Comparison of ENCODE assay signal across 8 cellular contexts in the genomic region with DNA sequence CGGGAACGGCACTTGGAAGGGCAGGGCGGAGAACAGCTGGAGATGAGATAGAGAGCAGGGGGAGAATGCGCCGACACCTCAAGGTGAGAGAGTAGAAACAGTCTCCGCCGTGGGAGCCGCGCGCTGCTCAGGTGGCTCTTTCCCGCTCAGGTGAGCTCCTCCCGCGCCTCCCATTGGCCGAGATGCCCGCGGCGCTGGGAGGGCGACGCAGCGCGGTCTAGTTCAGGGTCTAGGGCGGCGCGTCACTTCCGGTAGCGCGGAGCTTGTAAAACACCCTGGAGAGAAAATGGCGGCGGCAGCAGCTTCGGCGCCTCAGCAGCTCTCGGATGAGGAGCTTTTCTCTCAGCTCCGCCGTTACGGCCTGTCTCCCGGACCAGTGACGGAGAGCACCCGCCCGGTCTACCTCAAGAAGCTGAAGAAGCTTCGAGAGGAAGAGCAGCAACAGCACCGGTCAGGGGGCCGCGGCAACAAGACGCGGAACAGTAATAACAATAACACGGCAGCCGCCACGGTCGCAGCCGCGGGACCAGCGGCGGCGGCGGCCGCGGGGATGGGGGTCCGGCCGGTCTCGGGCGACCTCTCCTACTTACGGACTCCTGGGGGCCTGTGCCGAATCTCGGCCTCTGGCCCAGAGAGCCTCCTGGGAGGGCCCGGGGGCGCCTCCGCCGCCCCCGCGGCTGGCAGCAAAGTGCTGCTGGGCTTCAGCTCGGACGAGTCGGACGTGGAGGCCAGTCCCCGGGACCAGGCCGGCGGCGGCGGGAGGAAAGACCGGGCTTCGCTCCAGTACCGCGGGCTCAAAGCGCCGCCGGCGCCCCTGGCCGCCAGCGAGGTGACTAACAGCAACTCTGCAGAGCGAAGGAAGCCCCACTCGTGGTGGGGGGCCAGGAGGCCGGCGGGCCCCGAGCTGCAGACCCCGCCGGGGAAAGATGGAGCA. TPM values are rescaled to one million over a fixed set of nuclear protein-coding genes. Genes with fewer than 3 reads are reported as not detected.
DNase-seq lines count a peak whose midpoint lies in the region; ATAC-seq, FAIRE-seq and TF ChIP-seq lines count a peak whose summit lies in the region.

A gene (plus strand): TSS at position 273 of the 934 bp plus-strand sequence. CDS start 14 bp downstream, at position 287.

- H3K9me3 ChIP-seq in pancreas (no peaks in the 10 kb centered on the region), thyroid gland (no peaks in the 10 kb centered on the region)

- 0% methylated on average over 96 of the region's 96 CpGs for WGBS in pancreas, 2 donors
- WGBS in thyroid gland, 2 donors = 0 to 1% methylated on average over 29 to 35 of the region's 96 CpGs

- no peaks in the 10 kb centered on the region for H3K36me3 ChIP-seq in pancreas
- H3K36me3 ChIP-seq in thyroid gland = no peaks in the 10 kb centered on the region

- H3K27me3 ChIP-seq in pancreas (no peaks in the 10 kb centered on the region), thyroid gland (no peaks in the 10 kb centered on the region)

- peak within 1 kb of the TSS; percentile 98 for H3K27ac Mint-ChIP-seq in activated naive CD8-positive, alpha-beta T cell treated with anti-CD3 and anti-CD28 coated beads, Interleukin-2, amount 50 U/mL, for 24 hours

- H3K4me3 ChIP-seq in pancreas (peak within 1 kb of the TSS; percentile 82 to 99 (median 94)), thyroid gland (replicated peaks in 1 of 3) (peak within 1 kb of the TSS; percentile 85 to 96 (median 90))

- peak; percentile 93 for ATAC-seq in HG02840 (IDR thresholded peaks at IDR 0.05; ENCODE audit: low FRiP score, unreplicated experiment)
- peak; percentile 94 for ATAC-seq in activated naive CD8-positive, alpha-beta T cell treated with anti-CD3 and anti-CD28 coated beads, Interleukin-2, amount 50 U/mL, for 24 hours
- peak; percentile 98 for ATAC-seq in Right ventricle myocardium superior (ENCODE audit: poor library complexity)
- peak; percentile 94 to 99 (median 98) for ATAC-seq in pancreas

- intact Hi-C loops in Right ventricle myocardium superior (cut with DNase I) = no loop called here
- intact Hi-C loops in pancreas (cut with DNase I) = no loop called here
- intact Hi-C loops in thyroid gland (cut with DNase I) = no loop called here

- TF ChIP-seq POLR2A in GM12892 (IDR thresholded peaks at IDR 0.05; ENCODE audit: low read depth, low read length) (peak; percentile 96), thyroid gland (IDR thresholded peaks at IDR 0.05) (peak; percentile 74 to 95)

- H3K27ac ChIP-seq in pancreas = peak within 1 kb of the TSS; percentile 95 to 98 (median 96)
- peak within 1 kb of the TSS; percentile 91 to 94 (median 93) for H3K27ac ChIP-seq in thyroid gland

- no peaks in the 10 kb centered on the region for H3K9me3 Mint-ChIP-seq in activated naive CD8-positive, alpha-beta T cell treated with anti-CD3 and anti-CD28 coated beads, Interleukin-2, amount 50 U/mL, for 24 hours

- no peaks in the 10 kb centered on the region for H3K27me3 Mint-ChIP-seq in activated naive CD8-positive, alpha-beta T cell treated with anti-CD3 and anti-CD28 coated beads, Interleukin-2, amount 50 U/mL, for 24 hours

- peak within 1 kb of the TSS; percentile 97 for H3K4me3 Mint-ChIP-seq in activated naive CD8-positive, alpha-beta T cell treated with anti-CD3 and anti-CD28 coated beads, Interleukin-2, amount 50 U/mL, for 24 hours

- TF ChIP-seq CTCF in pancreas (IDR thresholded peaks at IDR 0.05) (no peak), thyroid gland (IDR thresholded peaks at IDR 0.05) (peak in 1 of 6 experiments; percentile 9)

- H3K4me1 Mint-ChIP-seq in activated naive CD8-positive, alpha-beta T cell treated with anti-CD3 and anti-CD28 coated beads, Interleukin-2, amount 50 U/mL, for 24 hours = peaks cover 34% of the 10 kb centered on the region

- DNase-seq in GM12892 (ENCODE audit: insufficient read length) = peak; percentile 90
- peak; percentile 96 for DNase-seq in NCI-H1436 (lab: John Stamatoyannopoulos, UW)
- DNase-seq in SW480 (ENCODE audit: low spot score) = peak; percentile 93
- DNase-seq in activated naive CD8-positive, alpha-beta T cell treated with anti-CD3 and anti-CD28 coated beads, Interleukin-2, amount 50 U/mL, for 24 hours = peak; percentile 92
- peak; percentile 98 for DNase-seq in Right ventricle myocardium superior
- peak; percentile 94 to 97 (median 96) for DNase-seq in pancreas
- peak; percentile 97 to 98 for DNase-seq in thyroid gland

- FAIRE-seq in GM12892 (lab: Jason Lieb, UNC) = peak; percentile 96
- no peak for FAIRE-seq in pancreas (lab: Jason Lieb, UNC)

- peaks cover 21 to 41% (median 26%) of the 10 kb centered on the region in 3 donors for H3K4me1 ChIP-seq in pancreas
- H3K4me1 ChIP-seq in thyroid gland = peaks cover 29 to 31% of the 10 kb centered on the region in 2 donors

- peaks cover 19% of the 10 kb centered on the region for H3K36me3 Mint-ChIP-seq in activated naive CD8-positive, alpha-beta T cell treated with anti-CD3 and anti-CD28 coated beads, Interleukin-2, amount 50 U/mL, for 24 hours (ENCODE audit: low read depth)

RNA-seq across cellular contexts. Expression of the gene that starts here (rescaled TPM):
- 10.2 TPM for polyA plus RNA-seq in GM12892 (2012; ENCODE audit: missing spikeins)
- total RNA-seq in Right ventricle myocardium superior (11.3 TPM), pancreas (10 to 100 TPM; 11.5 to 21.2 (median 13.7) TPM), thyroid gland (10 to 100 TPM; 45.4 to 64.0 (median 49.3) TPM)
- 10 to 100 TPM in 1 of 2 donors, 1 to 10 TPM in 1; 5.5 to 10.2 TPM for polyA plus RNA-seq in pancreas

Comparison
In these comparisons a context has a peak if more than half of its experiments do, and no peak if none do; other contexts are left out.
1. Peak in every context shown above with its lines: DNase-seq, ATAC-seq, H3K4me3 ChIP-seq and H3K27ac ChIP-seq.